9 cellular contexts compared by ENCODE assay signal in genomic region chr12:116024769-116025168, GRCh38.
"Had no signal": no experiment of that assay in that cellular context is flagged by ENCODE, and none has a peak within 500 bp of the region (broad histone marks: within the 10 kb centered on the region; RNA-seq: fewer than 3 reads in every experiment).

No MANE protein-coding gene starts in this region.

- ATAC-seq: HCT116, HepG2 had no signal

- H3K36me3 ChIP-seq: HAP-1 had no signal

- H3K9me3 Mint-ChIP-seq: HFFc6, IgD-negative memory B cell had no signal

- H3K27ac ChIP-seq: GM23248, HL-60 had no signal

- H3K36me3 Mint-ChIP-seq: IgD-negative memory B cell had no signal

- H3K9me3 ChIP-seq: HAP-1 had no signal

- H3K9ac ChIP-seq: GM23248 had no signal

- H3K27me3 Mint-ChIP-seq: IgD-negative memory B cell had no signal

- H3K4me3 ChIP-seq: GM23248, HAP-1 had no signal

- DNase-seq: GM23248, GOT3, H7, HFFc6 had no signal

- H3K4me3 Mint-ChIP-seq: HFFc6, IgD-negative memory B cell had no signal

- H3K27ac Mint-ChIP-seq: HFFc6 had no signal

- H3K4me1 ChIP-seq: HAP-1 had no signal
